21 cellular contexts compared by ENCODE assay signal in genomic region chr15:68428431-68428940, GRCh38. TPM values are rescaled to one million over a fixed set of nuclear protein-coding genes. Genes with fewer than 3 reads are reported as not detected.
A peak's percentile ranks its signal among the peaks of the same experiment; 100 is the strongest.
DNase-seq lines count a peak whose midpoint lies in the region; ATAC-seq, FAIRE-seq and TF ChIP-seq lines count a peak whose summit lies in the region.
"Had no signal": no experiment of that assay in that cellular context is flagged by ENCODE, and none has a peak within 500 bp of the region (broad histone marks: within the 10 kb centered on the region; RNA-seq: fewer than 3 reads in every experiment).

No MANE protein-coding gene starts in this region.

- peaks cover 10% of the 10 kb centered on the region for H3K27me3 Mint-ChIP-seq in Caco-2 (ENCODE audit: insufficient read depth, unreplicated experiment)

- H4K91ac ChIP-seq in neuronal stem cell (ENCODE audit: low read depth, low read length, poor library complexity) = no peak overlapping the region

- no peak overlapping the region for H3K9ac ChIP-seq in neuronal stem cell (ENCODE audit: low read depth, low read length, poor library complexity)

- H3K4me1 ChIP-seq in Caco-2 = peaks cover 6% of the 10 kb centered on the region
- peaks cover 2 to 3% of the 10 kb centered on the region in 2 donors for H3K4me1 ChIP-seq in neuronal stem cell (ENCODE audit: control insufficient read depth in 2 of 2, insufficient read depth in 1 of 2, low read depth in 1 of 2, low read length in 2 of 2)
- peaks cover 4 to 11% of the 10 kb centered on the region in 2 donors for H3K4me1 ChIP-seq in uterus
- H3K4me1 ChIP-seq in aorta (ENCODE audit: control insufficient read depth in 1 of 2, insufficient read depth in 2 of 2, low read length in 2 of 2) = peaks cover 6 to 8% of the 10 kb centered on the region in 2 donors

- peak; percentile 58 for FAIRE-seq in bronchial epithelial cell (lab: Jason Lieb, UNC)
- FAIRE-seq: G401.6, GM18507, H1 had no signal

- no peaks in the 10 kb centered on the region for H3K36me3 Mint-ChIP-seq in Caco-2 (ENCODE audit: insufficient read depth, unreplicated experiment)
- H3K36me3 Mint-ChIP-seq: CD8-positive, alpha-beta memory T cell had no signal

- H4K8ac ChIP-seq in neuronal stem cell (ENCODE audit: low read depth, low read length) = no peak overlapping the region

- no peak overlapping the region for H3K4me3 ChIP-seq in Caco-2 (ENCODE audit: low read depth, low read length)
- H3K4me3 ChIP-seq in bronchial epithelial cell (ENCODE audit: low read depth, low read length) = no peak overlapping the region
- no peak overlapping the region for H3K4me3 ChIP-seq in neuronal stem cell (ENCODE audit: low read length in 2 of 2)
- no peak overlapping the region for H3K4me3 ChIP-seq in uterus
- H3K4me3 ChIP-seq in aorta (ENCODE audit: low read length in 2 of 2) = no peak overlapping the region
- H3K4me3 ChIP-seq: SJCRH30 had no signal

- no peak overlapping the region for H2AFZ ChIP-seq in neuronal stem cell (ENCODE audit: low read length)

- H2BK120ac ChIP-seq in neuronal stem cell (ENCODE audit: low read depth, low read length) = no peak overlapping the region

- no peak overlapping the region for H3K4me3 Mint-ChIP-seq in Caco-2 (ENCODE audit: unreplicated experiment)
- H3K4me3 Mint-ChIP-seq: CD8-positive, alpha-beta memory T cell had no signal

- H3K4me1 Mint-ChIP-seq in Caco-2 (ENCODE audit: low read depth, unreplicated experiment) = no peaks in the 10 kb centered on the region

- no peak for TF ChIP-seq POLR2A in uterus (IDR thresholded peaks at IDR 0.05)

- H3K9me3 Mint-ChIP-seq in Caco-2 (ENCODE audit: unreplicated experiment) = no peaks in the 10 kb centered on the region
- H3K9me3 Mint-ChIP-seq: CD8-positive, alpha-beta memory T cell had no signal

- no peaks in the 10 kb centered on the region for H3K9me3 ChIP-seq in Caco-2
- no peaks in the 10 kb centered on the region for H3K9me3 ChIP-seq in neuronal stem cell (replicated peaks in 1 of 2; ENCODE audit: control insufficient read depth in 2 of 2, insufficient read depth in 1 of 2, low read depth in 1 of 2, low read length in 2 of 2)
- no peaks in the 10 kb centered on the region for H3K9me3 ChIP-seq in uterus
- H3K9me3 ChIP-seq in aorta (ENCODE audit: control insufficient read depth, low read length) = no peaks in the 10 kb centered on the region
- H3K9me3 ChIP-seq: SJCRH30 had no signal

- no peak overlapping the region for H3K4ac ChIP-seq in neuronal stem cell (ENCODE audit: low read length)

- H3K27ac ChIP-seq in neuronal stem cell (replicated peaks; ENCODE audit: low read length) (no peak overlapping the region), uterus (peak overlapping the region; percentile 89 to 95), aorta (ENCODE audit: low read depth in 1 of 2, low read length in 2 of 2) (peak overlapping the region in 1 of 2 donors; percentile 37)
- H3K27ac ChIP-seq: SJCRH30 had no signal

- H3K23ac ChIP-seq in neuronal stem cell (ENCODE audit: low read depth, low read length, poor library complexity) = no peak overlapping the region

- H3K27me3 ChIP-seq in Caco-2 (replicated peaks; ENCODE audit: control insufficient read depth, insufficient read depth, low read length) = no peaks in the 10 kb centered on the region; the same call in 1 of the 2 replicates
- H3K27me3 ChIP-seq in bronchial epithelial cell (ENCODE audit: control insufficient read depth, insufficient read depth, low read length) = peaks cover 21% of the 10 kb centered on the region
- H3K27me3 ChIP-seq in neuronal stem cell (ENCODE audit: control insufficient read depth in 3 of 3, insufficient read depth in 3 of 3, low read depth in 1 of 3, low read length in 3 of 3) = peaks cover 7 to 77% (median 43%) of the 10 kb centered on the region in 3 experiments
- no peaks in the 10 kb centered on the region for H3K27me3 ChIP-seq in uterus
- H3K27me3 ChIP-seq in aorta (ENCODE audit: control insufficient read depth in 1 of 2, insufficient read depth in 2 of 2, low read length in 1 of 2) = no peaks in the 10 kb centered on the region

- no peaks in the 10 kb centered on the region for H3K36me3 ChIP-seq in Caco-2 (ENCODE audit: control insufficient read depth, insufficient read depth, low read length)
- no peaks in the 10 kb centered on the region for H3K36me3 ChIP-seq in bronchial epithelial cell (ENCODE audit: control insufficient read depth, insufficient read depth, low read length)
- no peaks in the 10 kb centered on the region for H3K36me3 ChIP-seq in neuronal stem cell (replicated peaks in 1 of 2; ENCODE audit: control insufficient read depth in 2 of 2, insufficient read depth in 2 of 2, low read length in 2 of 2)
- no peaks in the 10 kb centered on the region for H3K36me3 ChIP-seq in uterus
- peaks cover 0 to 2% of the 10 kb centered on the region in 2 donors for H3K36me3 ChIP-seq in aorta (ENCODE audit: control insufficient read depth in 1 of 2, insufficient read depth in 2 of 2, low read length in 1 of 2)
- H3K36me3 ChIP-seq: SJCRH30 had no signal

- TF ChIP-seq CTCF in Caco-2 (IDR thresholded peaks at IDR 0.05; ENCODE audit: insufficient read depth in 1 of 2, low read depth in 1 of 2, low read length in 1 of 2, severe bottlenecking in 1 of 2, unreplicated experiment in 1 of 2) (no peak), bronchial epithelial cell (IDR thresholded peaks at IDR 0.05; ENCODE audit: insufficient read depth, low read length, severe bottlenecking) (no peak), uterus (IDR thresholded peaks at IDR 0.05) (no peak)

- H3K4me2 ChIP-seq in neuronal stem cell (ENCODE audit: insufficient read depth, low read length, poor library complexity, severe bottlenecking) = no peak overlapping the region

- no peak overlapping the region for H2BK5ac ChIP-seq in neuronal stem cell (ENCODE audit: low read length)

- DNase-seq in Caco-2 = no peak
- no peak for DNase-seq in bronchial epithelial cell (ENCODE audit: low read depth)
- DNase-seq in neuronal stem cell (ENCODE audit: low spot score) = no peak
- peak; percentile 6 to 7 for DNase-seq in uterus
- DNase-seq in aorta = no peak
- DNase-seq: CD8-positive, alpha-beta memory T cell; DMS79 treated with DMSO at 0.1 percent for 48 hours; KG1; NCI-H1417 treated with DMSO at 0.1 percent for 48 hours; NCI-H2029; NCI-H2171; NCI-H446; NCI-H69; NK-92 treated with Interleukin-12 subunit alpha and Interleukin-12 subunit beta, amount 100 ng/mL, for 24 hours; OCI-M1; SJCRH30 had no signal

- CTCF ChIA-PET in Caco-2 (lab: Charles Lee) = no interaction called here

- intact Hi-C loops in Caco-2 (cut with micrococcal nuclease; ENCODE audit: unreplicated experiment) = no loop called here
- intact Hi-C loops in uterus (cut with DNase I; ENCODE audit: low total_unique reads) = no loop called here
- intact Hi-C loops in aorta (cut with DNase I) = no loop called here

- H2BK15ac ChIP-seq in neuronal stem cell (ENCODE audit: low read length) = peak overlapping the region; percentile 10

- peak overlapping the region; percentile 3 for H3K27ac Mint-ChIP-seq in Caco-2 (ENCODE audit: unreplicated experiment)
- H3K27ac Mint-ChIP-seq: CD8-positive, alpha-beta memory T cell had no signal

- no peaks in the 10 kb centered on the region for H3K79me1 ChIP-seq in neuronal stem cell (ENCODE audit: low read depth, low read length)

- WGBS in neuronal stem cell (ENCODE audit: extremely low coverage in 2 of 2, insufficient read length in 2 of 2, insufficient replicate concordance in 1 of 2), 2 donors = no CpG with 5 or more reads among the region's 2 CpGs
- 70 to 98% methylated on average over 2 of the region's 2 CpGs for WGBS in aorta, 2 donors

- H2BK12ac ChIP-seq in neuronal stem cell (ENCODE audit: low read length) = no peak overlapping the region

- POLR2A ChIA-PET in Caco-2 (lab: Charles Lee) = no interaction called here

- H3K14ac ChIP-seq in neuronal stem cell (ENCODE audit: low read length) = no peak overlapping the region

- no peak overlapping the region for H3K18ac ChIP-seq in neuronal stem cell (ENCODE audit: low read length)

- no peak for ATAC-seq in HG03095 (IDR thresholded peaks at IDR 0.05; ENCODE audit: unreplicated experiment)
- no peak for ATAC-seq in aorta (ENCODE audit: low FRiP score)
- ATAC-seq in GM21515 (IDR thresholded peaks at IDR 0.05; ENCODE audit: unreplicated experiment) = no peak

- no peak overlapping the region for H2AK5ac ChIP-seq in neuronal stem cell (ENCODE audit: low read depth, low read length)

- BruUV-seq in Caco-2 (replicated peaks; lab: Mats Ljungman, UMichigan) = no TSS peak

RNA-seq across cellular contexts. Expression of gene ITGA11, which starts 3.5 kb away (rescaled TPM):
- total RNA-seq in Caco-2 (2022) = 0.18 TPM in 1 of 2 replicates, not detected in the other
- 0.53 TPM in 1 of 2 replicates, not detected in the other for total RNA-seq in bronchial epithelial cell
- polyA plus RNA-seq in neuronal stem cell (2013, experiment 1 of 2) = 0.06 TPM
- 0.10 TPM for polyA plus RNA-seq in neuronal stem cell (2013, experiment 2 of 2)
- 100 to 1,000 TPM in 1 of 4 donors, 10 to 100 TPM in 3; 37.3 to 106 (median 61.1) TPM for total RNA-seq in uterus
- total RNA-seq in aorta = 100 to 1,000 TPM; 138 to 154 TPM
- polyA plus RNA-seq in aorta = 10 to 100 TPM; 21.4 to 76.7 TPM
- total RNA-seq: CD8-positive, alpha-beta memory T cell; SJCRH30 had no signal
- polyA plus RNA-seq: CD8-positive, alpha-beta memory T cell had no signal

Comparison
In these comparisons a context has a peak if more than half of its experiments do, and no peak if none do; other contexts are left out.
1. DNase-seq: peak in uterus (2 of 2); none in Caco-2 (0 of 2), bronchial epithelial cell (single experiment), neuronal stem cell (single experiment) and aorta (0 of 2).
2. RNA of gene ITGA11, which starts 3.5 kb away (total RNA-seq): 138 to 154 TPM in aorta and 37.3 to 106 TPM in uterus; 0.53 TPM in bronchial epithelial cell and 0.18 TPM in Caco-2; every median in the first group is over 10 times any median in the second.